ENCODE assay signal across 8 cellular contexts in genomic region chr1:113928129-113928949, GRCh38. TPM values are rescaled to one million over a fixed set of nuclear protein-coding genes. Genes with fewer than 3 reads are reported as not detected.
DNase-seq lines count a peak whose midpoint lies in the region; TF ChIP-seq lines count a peak whose summit lies in the region.

No MANE protein-coding gene starts in this region.

- peak overlapping the region; percentile 92 for H3K9ac ChIP-seq in mammary epithelial cell (ENCODE audit: insufficient read depth, low read length)

- peaks cover 24% of the 10 kb centered on the region for H3K27me3 Mint-ChIP-seq in activated naive CD4-positive, alpha-beta T cell treated with anti-CD3 and anti-CD28 coated beads, Interleukin-2, amount 10 ng/mL, durations not matched to agents 7 days and 5 days
- peaks cover 11% of the 10 kb centered on the region for H3K27me3 Mint-ChIP-seq in type B pancreatic cell

- whole genome bisulfite sequencing in mammary epithelial cell (ENCODE audit: low coverage, missing lambda C conversion rate), result 4% methylated on average over 7 of the region's 7 CpGs
- 19 to 26% methylated on average over 7 of the region's 7 CpGs for WGBS in lower leg skin, 2 donors

- TF ChIP-seq POLR2A in lower leg skin (IDR thresholded peaks at IDR 0.05), result no peak

- H3K9me3 ChIP-seq in mammary epithelial cell (replicated peaks; ENCODE audit: insufficient read depth, low read length), result no peaks in the 10 kb centered on the region

- H3K27ac ChIP-seq in mammary epithelial cell (ENCODE audit: insufficient read depth, low read depth, low read length), result peak overlapping the region; percentile 89

- peak overlapping the region; percentile 84 for H3K4me2 ChIP-seq in mammary epithelial cell (ENCODE audit: insufficient read depth, low read depth, low read length)

- dilution Hi-C loops in mammary epithelial cell (cut with HindIII; ENCODE audit: low sequenced_read_pairs), result no loop called here

- peak overlapping the region; percentile 98 for H3K27ac Mint-ChIP-seq in activated naive CD4-positive, alpha-beta T cell treated with anti-CD3 and anti-CD28 coated beads, Interleukin-2, amount 10 ng/mL, durations not matched to agents 7 days and 5 days
- H3K27ac Mint-ChIP-seq in type B pancreatic cell, result peak overlapping the region; percentile 99

- in situ Hi-C loops in mammary epithelial cell (cut with MboI; ENCODE audit: low sequenced_read_pairs in 2 of 2), result no loop called here

- DNase-seq in activated naive CD4-positive, alpha-beta T cell treated with anti-CD3 and anti-CD28 coated beads, Interleukin-2, amount 10 ng/mL, durations not matched to agents 7 days and 5 days, result no peak
- no peak for DNase-seq in activated naive CD4-positive, alpha-beta T cell (lab: John Stamatoyannopoulos, UW)
- DNase-seq in M059J (ENCODE audit: low read depth), result peak; percentile 23
- no peak for DNase-seq in mammary epithelial cell
- DNase-seq in lower leg skin (ENCODE audit: low spot score in 2 of 2), result no peak
- no peak for DNase-seq in type B pancreatic cell (ENCODE audit: extremely low spot score, unreplicated experiment)
- no peak for DNase-seq in A172 (ENCODE audit: low spot score)
- no peak for DNase-seq in central memory CD4-positive, alpha-beta T cell

- H4K20me1 ChIP-seq in mammary epithelial cell (ENCODE audit: insufficient read depth, low read length), result no peaks in the 10 kb centered on the region

- H3K27me3 ChIP-seq in mammary epithelial cell (ENCODE audit: insufficient read depth, low read length), result no peaks in the 10 kb centered on the region

- CTCF ChIA-PET in activated naive CD4-positive, alpha-beta T cell treated with anti-CD3 and anti-CD28 coated beads, Interleukin-2, amount 10 ng/mL, durations not matched to agents 7 days and 5 days (lab: Charles Lee), result interaction anchor here (0.9 to 5.2 kb wide), 9 partner anchors 8 to 94 kb away, joined by 3 to 29 read pairs (median 4); partner anchors contain the start of genes AP4B1 and DCLRE1B
- CTCF ChIA-PET in mammary epithelial cell (lab: Charles Lee; ENCODE audit: low non-redundant PET), result no interaction called here

- BruUV-seq in mammary epithelial cell (replicated peaks; lab: Mats Ljungman, UMichigan), result no TSS peak

- H3K4me1 Mint-ChIP-seq in activated naive CD4-positive, alpha-beta T cell treated with anti-CD3 and anti-CD28 coated beads, Interleukin-2, amount 10 ng/mL, durations not matched to agents 7 days and 5 days, result peaks cover 45% of the 10 kb centered on the region
- H3K4me1 Mint-ChIP-seq in type B pancreatic cell (ENCODE audit: unreplicated experiment), result peaks cover 31% of the 10 kb centered on the region

- no peak for TF ChIP-seq CTCF in mammary epithelial cell (conservative IDR thresholded peaks at IDR 0.05 in 1 of 2, IDR thresholded peaks at IDR 0.05 in 1 of 2; ENCODE audit: extremely low read depth in 1 of 2, insufficient read depth in 1 of 2, low read depth in 1 of 2, low read length in 2 of 2)
- TF ChIP-seq CTCF in lower leg skin (IDR thresholded peaks at IDR 0.05), result no peak
- TF ChIP-seq CTCF in type B pancreatic cell (conservative IDR thresholded peaks at IDR 0.05), result no peak

- peaks cover 17% of the 10 kb centered on the region for H3K36me3 Mint-ChIP-seq in activated naive CD4-positive, alpha-beta T cell treated with anti-CD3 and anti-CD28 coated beads, Interleukin-2, amount 10 ng/mL, durations not matched to agents 7 days and 5 days
- no peaks in the 10 kb centered on the region for H3K36me3 Mint-ChIP-seq in type B pancreatic cell

- H3K79me2 ChIP-seq in mammary epithelial cell (ENCODE audit: insufficient read depth, low read length), result peaks cover 39% of the 10 kb centered on the region

- peak overlapping the region; percentile 47 to 95 (median 86) for H3K4me3 ChIP-seq in mammary epithelial cell (replicated peaks in 1 of 3; ENCODE audit: insufficient read depth in 1 of 3, low read depth in 2 of 3, low read length in 3 of 3)
- peak overlapping the region; percentile 74 for H3K4me3 ChIP-seq in lower leg skin (ENCODE audit: low read depth, poor library complexity, severe bottlenecking)

- peaks cover 23% of the 10 kb centered on the region for H3K4me1 ChIP-seq in mammary epithelial cell (ENCODE audit: insufficient read depth, low read length)

- intact Hi-C loops in mammary epithelial cell (cut with micrococcal nuclease), result loop anchor here (2.0 kb wide), 1 partner anchor 94 kb away; no protein-coding TSS in a partner anchor
- intact Hi-C loops in lower leg skin (cut with DNase I; ENCODE audit: low total_unique reads), result no loop called here

- H3K9me3 Mint-ChIP-seq in activated naive CD4-positive, alpha-beta T cell treated with anti-CD3 and anti-CD28 coated beads, Interleukin-2, amount 10 ng/mL, durations not matched to agents 7 days and 5 days, result no peaks in the 10 kb centered on the region
- H3K9me3 Mint-ChIP-seq in type B pancreatic cell, result no peaks in the 10 kb centered on the region

- peak overlapping the region; percentile 99 for H2AFZ ChIP-seq in mammary epithelial cell (ENCODE audit: low read depth, low read length)

- no peaks in the 10 kb centered on the region for H3K36me3 ChIP-seq in mammary epithelial cell (ENCODE audit: insufficient read depth, low read length)

- peak overlapping the region; percentile 94 for H3K4me3 Mint-ChIP-seq in activated naive CD4-positive, alpha-beta T cell treated with anti-CD3 and anti-CD28 coated beads, Interleukin-2, amount 10 ng/mL, durations not matched to agents 7 days and 5 days
- H3K4me3 Mint-ChIP-seq in type B pancreatic cell, result peak overlapping the region; percentile 98

RNA-seq across cellular contexts. Expression of gene HIPK1, which starts 0.8 kb away (rescaled TPM):
- total RNA-seq in M059J (2014; rRNA removed; shearing (Covaris generic)), result 26.2 and 34.9 TPM in 2 replicates
- 10 to 100 TPM; 29.3 to 38.4 TPM for total RNA-seq in mammary epithelial cell
- polyA plus RNA-seq in mammary epithelial cell, result 25.2 TPM
- 32.7 TPM for polyA minus RNA-seq in mammary epithelial cell
- 10 to 100 TPM; 47.6 to 58.3 (median 54.5) TPM for total RNA-seq in lower leg skin
- total RNA-seq in type B pancreatic cell (ENCODE audit: low replicate concordance), result 49.9 and 62.0 TPM in 2 replicates
- total RNA-seq in A172 (2014; rRNA removed; shearing (Covaris generic)), result 12.2 and 14.7 TPM in 2 replicates

RNA-seq across cellular contexts. Expression of gene DCLRE1B, which starts 23.2 kb away (rescaled TPM):
- 16.9 and 19.2 TPM in 2 replicates for total RNA-seq in M059J (2014; rRNA removed; shearing (Covaris generic))
- total RNA-seq in mammary epithelial cell, result 10 to 100 TPM in 1 of 2 donors, 1 to 10 TPM in 1; 4.7 to 12.1 TPM
- 8.6 TPM for polyA plus RNA-seq in mammary epithelial cell
- polyA minus RNA-seq in mammary epithelial cell, result 14.4 TPM
- total RNA-seq in lower leg skin, result 1 to 10 TPM; 2.1 to 4.4 (median 3.5) TPM
- 5.7 and 16.0 TPM in 2 replicates for total RNA-seq in type B pancreatic cell (ENCODE audit: low replicate concordance)
- total RNA-seq in A172 (2014; rRNA removed; shearing (Covaris generic)), result 14.4 and 14.5 TPM in 2 replicates

RNA-seq across cellular contexts. Expression of gene AP4B1, which starts 23.7 kb away (rescaled TPM):
- 17.9 and 18.9 TPM in 2 replicates for total RNA-seq in M059J (2014; rRNA removed; shearing (Covaris generic))
- total RNA-seq in mammary epithelial cell (10 to 100 TPM in 1 of 2 donors, 1 to 10 TPM in 1; 8.8 to 21.4 TPM), lower leg skin (10 to 100 TPM in 1 of 4 donors, 1 to 10 TPM in 3; 5.3 to 19.1 (median 5.9) TPM), type B pancreatic cell (ENCODE audit: low replicate concordance) (13.5 and 22.4 TPM in 2 replicates)
- 12.7 TPM for polyA plus RNA-seq in mammary epithelial cell
- 27.3 TPM for polyA minus RNA-seq in mammary epithelial cell
- 18.0 and 23.8 TPM in 2 replicates for total RNA-seq in A172 (2014; rRNA removed; shearing (Covaris generic))

RNA-seq across cellular contexts. Expression of gene BCL2L15, which starts 41.0 kb away (rescaled TPM):
- total RNA-seq in M059J (2014; rRNA removed; shearing (Covaris generic)), result not detected in 2 replicates
- total RNA-seq in mammary epithelial cell (under 1 TPM in 1 of 2 donors, not detected in 1; 0.68 TPM), lower leg skin (10 to 100 TPM in 1 of 4 donors, 1 to 10 TPM in 1, under 1 TPM in 1, not detected in 1; 0.17 to 86.4 (median 1.4) TPM), type B pancreatic cell (ENCODE audit: low replicate concordance) (1.2 TPM in 2 replicates)
- polyA plus RNA-seq in mammary epithelial cell, result 0.01 TPM
- not detected for polyA minus RNA-seq in mammary epithelial cell
- total RNA-seq in A172 (2014; rRNA removed; shearing (Covaris generic)), result 0.57 and 4.2 TPM in 2 replicates

RNA-seq across cellular contexts. Expression of gene OLFML3, which starts 50.9 kb away (rescaled TPM):
- total RNA-seq in M059J (2014; rRNA removed; shearing (Covaris generic)), result 2.2 and 5.2 TPM in 2 replicates
- under 1 TPM; 0.66 to 0.83 TPM for total RNA-seq in mammary epithelial cell
- 0.73 TPM for polyA plus RNA-seq in mammary epithelial cell
- polyA minus RNA-seq in mammary epithelial cell, result 2.9 TPM
- total RNA-seq in lower leg skin, result 10 to 100 TPM in 2 of 4 donors, 1 to 10 TPM in 2; 3.7 to 57.9 (median 15.9) TPM
- 7.5 and 30.5 TPM in 2 replicates for total RNA-seq in type B pancreatic cell (ENCODE audit: low replicate concordance)
- 26.8 and 31.2 TPM in 2 replicates for total RNA-seq in A172 (2014; rRNA removed; shearing (Covaris generic))
